In genomic region chr9:71629816-71630215, GRCh38 we compare ENCODE assay signal across 19 cellular contexts.
"Had no signal": no experiment of that assay in that cellular context is flagged by ENCODE, and none has a peak within 500 bp of the region (broad histone marks: within the 10 kb centered on the region; RNA-seq: fewer than 3 reads in every experiment).

No MANE protein-coding gene starts in this region.

- H3K4me3 ChIP-seq: body of pancreas, esophagus muscularis mucosa, prostate gland, thoracic aorta, upper lobe of left lung had no signal

- ATAC-seq: activated CD4-positive, CD25-positive, alpha-beta regulatory T cell treated with anti-CD3 and anti-CD28 coated beads, Interleukin-2, amount 50 U/mL, for 24 hours; activated naive CD8-positive, alpha-beta T cell treated with anti-CD3 and anti-CD28 coated beads, Interleukin-2, amount 50 U/mL, for 24 hours; natural killer cell had no signal

- DNase-seq: activated CD4-positive, alpha-beta memory T cell treated with anti-CD3 and anti-CD28 coated beads, Interleukin-2, amount 10 ng/mL, durations not matched to agents 7 days and 5 days; activated CD4-positive, alpha-beta T cell treated with anti-CD3 and anti-CD28 coated beads, Interleukin-2, amount 10 ng/mL, durations not matched to agents 24 days and 14 days; activated effector memory CD4-positive, alpha-beta T cell treated with anti-CD3 and anti-CD28 coated beads, Interleukin-2, amount 50 U/mL, for 16 hours; activated naive CD4-positive, alpha-beta T cell treated with anti-CD3 and anti-CD28 coated beads, Interleukin-2, amount 50 U/mL, for 16 hours; activated naive CD8-positive, alpha-beta T cell treated with anti-CD3 and anti-CD28 coated beads, Interleukin-2, amount 50 U/mL, for 24 hours; anterior cingulate cortex; body of pancreas; caudate nucleus; effector CD8-positive, alpha-beta T cell; natural killer cell; stimulated activated CD4-positive, alpha-beta T cell treated with anti-CD3 and anti-CD28 coated beads, Interleukin-4, amount 100 ng/mL, for 1 hour; stimulated activated naive CD4-positive, alpha-beta T cell; T1000; upper lobe of left lung had no signal

- H3K36me3 ChIP-seq: esophagus muscularis mucosa, prostate gland, thoracic aorta, upper lobe of left lung had no signal

- H3K4me1 ChIP-seq: body of pancreas, prostate gland had no signal

- H3K27me3 ChIP-seq: body of pancreas, esophagus muscularis mucosa, upper lobe of left lung had no signal

- H3K27ac ChIP-seq: body of pancreas, prostate gland, thoracic aorta, VCaP had no signal

- H3K9me3 ChIP-seq: body of pancreas, esophagus muscularis mucosa, prostate gland, thoracic aorta, upper lobe of left lung had no signal
